In the genomic region with DNA sequence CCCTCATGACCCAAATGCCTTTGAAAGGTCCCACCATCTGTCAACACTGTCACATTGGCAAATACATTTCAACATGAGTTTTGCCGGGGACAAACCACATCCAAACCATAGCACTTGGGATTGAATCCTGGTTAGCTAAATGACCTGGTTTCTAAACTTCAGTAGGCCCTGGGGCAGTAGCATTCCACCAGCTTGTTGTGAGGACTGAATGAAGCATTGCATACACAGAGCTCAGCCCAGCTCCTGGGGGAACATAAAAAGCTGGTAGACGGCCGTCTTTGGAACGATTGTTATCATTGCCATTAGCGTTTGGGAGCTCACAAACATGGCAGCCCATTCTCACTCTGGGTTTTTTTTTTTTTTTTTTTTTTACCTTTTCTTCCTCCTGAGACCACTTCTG, we compare ENCODE assay signal across 20 cellular contexts.
"Had no signal": no experiment of that assay in that cellular context is flagged by ENCODE, and none has a peak within 500 bp of the region (broad histone marks: within the 10 kb centered on the region; RNA-seq: fewer than 3 reads in every experiment).

No MANE protein-coding gene starts in this region.

- ATAC-seq: Panc1, PC-3, SK-N-SH treated with all-trans-retinoic acid at 6 μM for 48 hours had no signal

- H3K4me3 ChIP-seq: MG63 had no signal

- DNase-seq: KBM-7, MG63, NCI-H1092, NCI-H1105 treated with DMSO at 0.1 percent for 48 hours, NCI-H1417 treated with DMSO at 0.1 percent for 48 hours, NCI-H146, NCI-H1694 treated with DMSO at 0.1 percent for 48 hours, NCI-H1930, NCI-H2081 treated with DMSO at 0.1 percent for 48 hours, NCI-H2171 treated with DMSO at 0.1 percent for 48 hours, NCI-H345, NCI-H446 treated with DMSO at 0.1 percent for 48 hours, NCI-H510A treated with DMSO at 0.1 percent for 48 hours, NCI-H526, PC-3, SHP77 had no signal

- H3K27me3 ChIP-seq: MG63 had no signal

- H3K27ac ChIP-seq: HL-60, RWPE1 had no signal

- H3K9me3 ChIP-seq: MG63 had no signal

- H3K36me3 ChIP-seq: MG63 had no signal
